In the genomic region with DNA sequence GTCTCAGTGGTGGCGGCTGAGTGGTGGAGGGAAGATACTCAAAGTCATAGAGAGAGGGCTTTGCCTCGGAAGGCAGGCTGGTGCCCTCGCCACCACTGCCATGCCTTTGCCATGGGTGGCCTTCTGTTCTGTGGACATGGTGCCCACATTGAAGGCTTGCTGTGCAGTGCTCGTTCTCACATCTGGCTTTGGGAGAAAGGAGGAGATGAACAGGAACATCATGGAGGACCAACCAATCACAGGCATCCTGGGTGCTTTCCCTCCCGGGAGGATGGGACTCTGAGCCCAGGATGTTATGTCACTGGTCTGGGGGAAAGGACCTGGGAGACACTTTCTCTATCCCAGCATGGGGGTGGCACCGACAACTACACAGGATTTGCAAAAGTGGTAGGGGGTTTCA, we compare ENCODE assay signal across 28 cellular contexts.
"Had no signal": no experiment of that assay in that cellular context is flagged by ENCODE, and none has a peak within 500 bp of the region (broad histone marks: within the 10 kb centered on the region; RNA-seq: fewer than 3 reads in every experiment).

No MANE protein-coding gene starts in this region.

- H3K27ac ChIP-seq: adrenal gland, body of pancreas, breast epithelium, SJSA1 had no signal

- H3K36me3 ChIP-seq: adrenal gland, breast epithelium, SJSA1 had no signal

- ATAC-seq: activated naive CD4-positive, alpha-beta T cell treated with anti-CD3 and anti-CD28 coated beads, Interleukin-2, amount 50 U/mL, for 72 hours; activated T-cell treated with anti-CD3 and anti-CD28 coated beads, Interleukin-2, amount 50 U/mL, for 4 hours; body of pancreas; Panc1 had no signal

- H3K9me3 ChIP-seq: adrenal gland, body of pancreas, breast epithelium, SJSA1, SK-N-SH had no signal

- H3K27me3 Mint-ChIP-seq: activated CD4-positive, alpha-beta T cell treated with anti-CD3 and anti-CD28 coated beads, Interleukin-2, amount 10 ng/mL, durations not matched to agents 24 days and 14 days had no signal

- H3K27me3 ChIP-seq: adrenal gland, body of pancreas, breast epithelium, SJSA1 had no signal

- DNase-seq: activated CD4-positive, alpha-beta T cell treated with anti-CD3 and anti-CD28 coated beads, Interleukin-2, amount 10 ng/mL, durations not matched to agents 24 days and 14 days; activated CD4-positive, alpha-beta T cell treated with anti-CD3 and anti-CD28 coated beads, Interleukin-2, amount 50 U/mL, for 4 hours; activated gamma-delta T cell treated with Interleukin-2 at 50 U/mL for 16 hours; activated naive CD4-positive, alpha-beta T cell treated with anti-CD3 and anti-CD28 coated beads for 36 hours; activated T-cell treated with anti-CD3 and anti-CD28 coated beads for 4 hours; activated T-cell treated with anti-CD3 and anti-CD28 coated beads, Interleukin-2, amount 50 U/mL, for 4 hours; body of pancreas; Karpas-422; KBM-7; NCI-H1105 treated with DMSO at 0.1 percent for 48 hours; NCI-H1436; NCI-H1694; NCI-H2029; NCI-H345; NCI-H524 treated with DMSO at 0.1 percent for 48 hours; SHP77 treated with DMSO at 0.1 percent for 48 hours; SK-N-SH had no signal

- H3K9me3 Mint-ChIP-seq: activated CD4-positive, alpha-beta T cell treated with anti-CD3 and anti-CD28 coated beads, Interleukin-2, amount 10 ng/mL, durations not matched to agents 24 days and 14 days; activated naive CD4-positive, alpha-beta T cell treated with anti-CD3 and anti-CD28 coated beads for 36 hours; activated naive CD4-positive, alpha-beta T cell treated with anti-CD3 and anti-CD28 coated beads, Interleukin-2, amount 50 U/mL, for 72 hours; activated T-cell treated with anti-CD3 and anti-CD28 coated beads, Interleukin-2, amount 50 U/mL, for 4 hours; activated T-helper 1 cell treated with anti-CD3 and anti-CD28 coated beads, Interleukin-12 subunit alpha, Interleukin-12 subunit beta, Interleukin-2, Interleukin-4 antibody, amounts not matched to agents 30 ng/mL and 10 ng/mL and 1 ng/mL, durations not matched to agents 14 hours and 24 hours and 36 hours; central memory CD8-positive, alpha-beta T cell; T-helper 1 cell treated with Interleukin-12 subunit alpha and Interleukin-12 subunit beta and Interleukin-4 antibody, amounts not matched to agents 30 μg/mL and 1 μg/mL, for 36 hours; T-helper 2 cell treated with Interferon-gamma antibody and Interleukin-4, amounts not matched to agents 5 μg/mL and 100 μg/mL, for 36 hours had no signal

- H3K4me3 Mint-ChIP-seq: activated CD4-positive, alpha-beta T cell treated with anti-CD3 and anti-CD28 coated beads, Interleukin-2, amount 10 ng/mL, durations not matched to agents 24 days and 14 days; activated naive CD4-positive, alpha-beta T cell treated with anti-CD3 and anti-CD28 coated beads for 36 hours; activated T-cell treated with anti-CD3 and anti-CD28 coated beads, Interleukin-2, amount 50 U/mL, for 4 hours; activated T-helper 1 cell treated with anti-CD3 and anti-CD28 coated beads, Interleukin-12 subunit alpha, Interleukin-12 subunit beta, Interleukin-2, Interleukin-4 antibody, amounts not matched to agents 30 ng/mL and 10 ng/mL and 1 ng/mL, durations not matched to agents 14 hours and 24 hours and 36 hours; central memory CD8-positive, alpha-beta T cell; T-helper 1 cell treated with Interleukin-12 subunit alpha and Interleukin-12 subunit beta and Interleukin-4 antibody, amounts not matched to agents 30 μg/mL and 1 μg/mL, for 36 hours; T-helper 2 cell treated with Interferon-gamma antibody and Interleukin-4, amounts not matched to agents 5 μg/mL and 100 μg/mL, for 36 hours had no signal

- FAIRE-seq: astrocyte, TTC549 had no signal

- H3K4me1 ChIP-seq: adrenal gland, breast epithelium, SJSA1 had no signal

- H3K4me3 ChIP-seq: adrenal gland, body of pancreas, breast epithelium, SJSA1 had no signal

- H3K4me1 Mint-ChIP-seq: central memory CD8-positive, alpha-beta T cell had no signal

- H3K27ac Mint-ChIP-seq: activated CD4-positive, alpha-beta T cell treated with anti-CD3 and anti-CD28 coated beads, Interleukin-2, amount 10 ng/mL, durations not matched to agents 24 days and 14 days; activated naive CD4-positive, alpha-beta T cell treated with anti-CD3 and anti-CD28 coated beads for 36 hours; activated T-helper 1 cell treated with anti-CD3 and anti-CD28 coated beads, Interleukin-12 subunit alpha, Interleukin-12 subunit beta, Interleukin-2, Interleukin-4 antibody, amounts not matched to agents 30 ng/mL and 10 ng/mL and 1 ng/mL, durations not matched to agents 14 hours and 24 hours and 36 hours; T-helper 1 cell treated with Interleukin-12 subunit alpha and Interleukin-12 subunit beta and Interleukin-4 antibody, amounts not matched to agents 30 μg/mL and 1 μg/mL, for 36 hours; T-helper 2 cell treated with Interferon-gamma antibody and Interleukin-4, amounts not matched to agents 5 μg/mL and 100 μg/mL, for 36 hours had no signal
